In genomic region chr9:77440057-77440456, GRCh38 we compare ENCODE assay signal across 8 cellular contexts.
A peak's percentile ranks its signal among the peaks of the same experiment; 100 is the strongest.
DNase-seq lines count a peak whose midpoint lies in the region; ATAC-seq and TF ChIP-seq lines count a peak whose summit lies in the region.

No MANE protein-coding gene starts in this region.

- no peak for TF ChIP-seq CTCF in Panc1 (IDR thresholded peaks at IDR 0.05)
- no peak for TF ChIP-seq CTCF in heart right ventricle (IDR thresholded peaks at IDR 0.05)
- TF ChIP-seq CTCF in coronary artery (IDR thresholded peaks at IDR 0.05) = no peak

- H3K4me1 ChIP-seq in Panc1 (ENCODE audit: control insufficient read depth, insufficient read depth, low read length) = no peaks in the 10 kb centered on the region
- H3K4me1 ChIP-seq in heart right ventricle = peaks cover 0 to 11% (median 0%) of the 10 kb centered on the region in 9 donors

- H3K27ac ChIP-seq in Panc1 (ENCODE audit: low read length) (no peak overlapping the region), heart right ventricle (peak overlapping the region in 2 of 10 donors; percentile 42 to 45), coronary artery (no peak overlapping the region)

- BruUV-seq in Panc1 (replicated peaks; lab: Mats Ljungman, UMichigan) = no TSS peak

- CTCF ChIA-PET in Panc1 (lab: Charles Lee) = interaction anchor here (0.5 to 0.6 kb wide), 2 partner anchors 8 to 311 kb away, joined by 3 to 4 read pairs; no protein-coding TSS in a partner anchor

- intact Hi-C loops in Right ventricle myocardium superior (cut with DNase I) = no loop called here
- intact Hi-C loops in cardiac septum (cut with DNase I) = no loop called here
- intact Hi-C loops in Panc1 (cut with micrococcal nuclease; ENCODE audit: unreplicated experiment) = no loop called here
- intact Hi-C loops in heart right ventricle (cut with DNase I) = loop anchor here in 1 of 10 donors (10.0 kb wide), 1 partner anchor 595 kb away; the partner anchor contains the start of gene GNAQ

- H3K9me3 ChIP-seq in Panc1 (ENCODE audit: control insufficient read depth, insufficient read depth, low read depth, low read length) (no peaks in the 10 kb centered on the region), heart right ventricle (no peaks in the 10 kb centered on the region)

- 22 to 25% methylated on average over 10 of the region's 10 CpGs for WGBS in heart right ventricle, 2 donors

- H3K27me3 ChIP-seq in Panc1 (ENCODE audit: control insufficient read depth, insufficient read depth, low read length) = no peaks in the 10 kb centered on the region
- H3K27me3 ChIP-seq in heart right ventricle = peaks cover 0 to 4% (median 0%) of the 10 kb centered on the region in 7 donors

- in situ Hi-C loops in Panc1 (cut with HindIII; ENCODE audit: low pct_unique_long_range_greater_than_20kb, low sequenced_read_pairs) = no loop called here

- H3K4me3 ChIP-seq in Panc1 (ENCODE audit: low read depth in 2 of 2, low read length in 2 of 2) = no peak overlapping the region
- H3K4me3 ChIP-seq in heart right ventricle = peak overlapping the region in 1 of 10 donors; percentile 1
- no peak overlapping the region for H3K4me3 ChIP-seq in coronary artery

- POLR2A ChIA-PET in Panc1 (lab: Charles Lee) = interaction anchor here (0.6 kb wide), 1 partner anchor 186 kb away, joined by 3 read pairs; no protein-coding TSS in a partner anchor

- ATAC-seq in Right ventricle myocardium superior (ENCODE audit: poor library complexity) (peak; percentile 47), Panc1 (0 out of 2 replicates have a peak, but pooled peaks have one; percentile 48), heart right ventricle (peak in 7 of 8 donors; percentile 41 to 71 (median 54)), HG02678 (IDR thresholded peaks at IDR 0.05; ENCODE audit: unreplicated experiment) (no peak), GM18498 (IDR thresholded peaks at IDR 0.05; ENCODE audit: unreplicated experiment) (no peak), GM18520 (IDR thresholded peaks at IDR 0.05; ENCODE audit: unreplicated experiment) (no peak)

- DNase-seq in Right ventricle myocardium superior (no peak), cardiac septum (ENCODE audit: low spot score) (no peak), Panc1 (ENCODE audit: low read depth, low spot score) (no peak), heart right ventricle (no peak), coronary artery (ENCODE audit: low spot score) (no peak)

- H3K36me3 ChIP-seq in Panc1 (ENCODE audit: control insufficient read depth, insufficient read depth, low read length) (no peaks in the 10 kb centered on the region), heart right ventricle (no peaks in the 10 kb centered on the region)

Comparison
In these comparisons a context has a peak if more than half of its experiments do, and no peak if none do; other contexts are left out.
1. ATAC-seq: peak in Right ventricle myocardium superior (single experiment), Panc1 (single experiment) and heart right ventricle (7 of 8); none in HG02678 (single experiment), GM18498 (single experiment) and GM18520 (single experiment).